8 cellular contexts compared by ENCODE assay signal in the genomic region with DNA sequence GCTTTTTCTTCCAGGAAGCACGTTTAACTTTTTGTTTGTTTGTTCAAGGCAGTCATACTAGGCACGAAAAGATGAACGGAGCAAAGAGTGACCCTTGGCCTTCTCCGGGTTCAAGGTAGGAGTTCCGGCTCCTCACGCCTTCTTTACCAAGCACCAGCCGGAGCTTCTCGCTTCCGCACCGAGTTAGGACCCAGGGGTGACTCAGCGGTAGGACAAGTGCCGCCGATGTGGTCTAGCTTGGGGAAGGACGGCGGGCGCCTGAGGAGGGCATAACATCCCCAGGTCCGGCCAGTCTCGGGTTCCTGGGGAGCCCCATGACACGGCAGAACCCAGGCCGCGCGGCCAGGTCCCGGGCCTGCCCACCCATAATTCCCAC. TPM values are rescaled to one million over a fixed set of nuclear protein-coding genes. Genes with fewer than 3 reads are reported as not detected.
DNase-seq lines count a peak whose midpoint lies in the region; ATAC-seq and TF ChIP-seq lines count a peak whose summit lies in the region.

No MANE protein-coding gene starts in this region.

- H3K27me3 ChIP-seq in WERI-Rb-1 (ENCODE audit: insufficient read depth, low read depth, severe bottlenecking) (no peaks in the 10 kb centered on the region), dorsolateral prefrontal cortex (no peaks in the 10 kb centered on the region)

- H3K27ac Mint-ChIP-seq in mesothelial cell of epicardium: peak overlapping the region; percentile 94
- H3K27ac Mint-ChIP-seq in stimulated activated naive B cell treated with anti-CD40 and anti-IgM and Interleukin-4, amounts not matched to agents 10 μg/mL and 1 μg/mL and 100 μg/mL, for 72 hours: peak overlapping the region; percentile 100

- H3K9me3 Mint-ChIP-seq in mesothelial cell of epicardium: no peaks in the 10 kb centered on the region
- no peaks in the 10 kb centered on the region for H3K9me3 Mint-ChIP-seq in stimulated activated naive B cell treated with anti-CD40 and anti-IgM and Interleukin-4, amounts not matched to agents 10 μg/mL and 1 μg/mL and 100 μg/mL, for 72 hours

- peak overlapping the region; percentile 94 for H3K4me3 ChIP-seq in Jurkat, Clone E6-1 (ENCODE audit: low read length)
- H3K4me3 ChIP-seq in WERI-Rb-1 (ENCODE audit: low read depth, low read length) (peak overlapping the region; percentile 81), dorsolateral prefrontal cortex (peak overlapping the region; percentile 70 to 99 (median 94))

- H3K27ac ChIP-seq in WERI-Rb-1: peak overlapping the region; percentile 32
- H3K27ac ChIP-seq in dorsolateral prefrontal cortex: peak overlapping the region in 41 of 59 donors; percentile 7 to 92 (median 80)

- intact Hi-C loops in dorsolateral prefrontal cortex (cut with DNase I): loop anchor here (1.0 to 10.0 kb wide), 3 partner anchors 57 to 311 kb away; partner anchors contain the start of genes ATXN7L2 (in 2 of the 2) and ELAPOR1 (in 1 of the 2)

- H3K9me3 ChIP-seq in WERI-Rb-1 (ENCODE audit: severe bottlenecking): no peaks in the 10 kb centered on the region

- H3K4me1 Mint-ChIP-seq in mesothelial cell of epicardium: peaks cover 30% of the 10 kb centered on the region
- H3K4me1 Mint-ChIP-seq in stimulated activated naive B cell treated with anti-CD40 and anti-IgM and Interleukin-4, amounts not matched to agents 10 μg/mL and 1 μg/mL and 100 μg/mL, for 72 hours: peaks cover 22 to 40% of the 10 kb centered on the region in 2 donors

- peak; percentile 32 for ATAC-seq in GM21723 (IDR thresholded peaks at IDR 0.05; ENCODE audit: unreplicated experiment)
- peak; percentile 58 to 62 for ATAC-seq in stimulated activated naive B cell treated with anti-CD40 and anti-IgM and Interleukin-4, amounts not matched to agents 10 μg/mL and 1 μg/mL and 100 μg/mL, for 72 hours (replicated peaks)

- peak overlapping the region; percentile 91 for H3K4me3 Mint-ChIP-seq in mesothelial cell of epicardium
- H3K4me3 Mint-ChIP-seq in stimulated activated naive B cell treated with anti-CD40 and anti-IgM and Interleukin-4, amounts not matched to agents 10 μg/mL and 1 μg/mL and 100 μg/mL, for 72 hours: peak overlapping the region; percentile 93 to 98

- TF ChIP-seq CTCF in WERI-Rb-1 (IDR thresholded peaks at IDR 0.05; ENCODE audit: low read depth, low read length): no peak
- TF ChIP-seq CTCF in dorsolateral prefrontal cortex (IDR thresholded peaks at IDR 0.05 in 54 of 56, conservative IDR thresholded peaks at IDR 0.05 in 2 of 56; ENCODE audit: low read depth in 1 of 56, partially characterized antibody in 56 of 56): no peak
- TF ChIP-seq CTCF in mesothelial cell of epicardium (IDR thresholded peaks at IDR 0.05; ENCODE audit: unreplicated experiment): no peak

- H3K27me3 Mint-ChIP-seq in mesothelial cell of epicardium (ENCODE audit: low read depth): no peaks in the 10 kb centered on the region
- H3K27me3 Mint-ChIP-seq in stimulated activated naive B cell treated with anti-CD40 and anti-IgM and Interleukin-4, amounts not matched to agents 10 μg/mL and 1 μg/mL and 100 μg/mL, for 72 hours: no peaks in the 10 kb centered on the region

- no peaks in the 10 kb centered on the region for H3K36me3 Mint-ChIP-seq in mesothelial cell of epicardium
- H3K36me3 Mint-ChIP-seq in stimulated activated naive B cell treated with anti-CD40 and anti-IgM and Interleukin-4, amounts not matched to agents 10 μg/mL and 1 μg/mL and 100 μg/mL, for 72 hours: peaks cover 20 to 36% of the 10 kb centered on the region in 2 donors

- DNase-seq in EL: peak; percentile 77
- peak; percentile 25 for DNase-seq in Jurkat, Clone E6-1 (ENCODE audit: low read depth, low spot score)
- DNase-seq in WERI-Rb-1: no peak
- peak in 2 of 10 donors; percentile 40 to 46 for DNase-seq in dorsolateral prefrontal cortex
- no peak for DNase-seq in mesothelial cell of epicardium (ENCODE audit: low spot score in 2 of 2, unreplicated experiment in 2 of 2)
- peak; percentile 57 for DNase-seq in stimulated activated naive B cell treated with anti-CD40 and anti-IgM and Interleukin-4, amounts not matched to agents 10 μg/mL and 1 μg/mL and 100 μg/mL, for 72 hours
- DNase-seq in NCI-H1436 treated with DMSO at 0.1 percent for 48 hours (lab: John Stamatoyannopoulos, UW): no peak

- peaks cover 7% of the 10 kb centered on the region for H3K36me3 ChIP-seq in WERI-Rb-1

RNA-seq across cellular contexts. Expression of gene PSMA5, which starts 0.4 kb away (rescaled TPM):
- polyA plus RNA-seq in Jurkat, Clone E6-1 (2012; ENCODE audit: insufficient read depth, insufficient read length): 303 TPM
- total RNA-seq in dorsolateral prefrontal cortex: 10 to 100 TPM; 25.5 to 74.2 (median 56.7) TPM
- 67.2 to 70.9 TPM (median 69.7 TPM) in 3 replicates for total RNA-seq in mesothelial cell of epicardium

RNA-seq across cellular contexts. Expression of gene SORT1, which starts 28.2 kb away (rescaled TPM):
- 19.1 TPM for polyA plus RNA-seq in Jurkat, Clone E6-1 (2012; ENCODE audit: insufficient read depth, insufficient read length)
- 100 to 1,000 TPM; 214 to 579 (median 329) TPM for total RNA-seq in dorsolateral prefrontal cortex
- 39.1 to 45.5 TPM (median 40.6 TPM) in 3 replicates for total RNA-seq in mesothelial cell of epicardium

RNA-seq across cellular contexts. Expression of gene SYPL2, which starts 40.5 kb away (rescaled TPM):
- polyA plus RNA-seq in Jurkat, Clone E6-1 (2012; ENCODE audit: insufficient read depth, insufficient read length): not detected
- 1 to 10 TPM in 90 of 120 experiments, under 1 TPM in 30; 0.36 to 6.8 (median 1.4) TPM for total RNA-seq in dorsolateral prefrontal cortex
- total RNA-seq in mesothelial cell of epicardium: 0.11 to 0.22 TPM (median 0.14 TPM) in 3 replicates

RNA-seq across cellular contexts. Expression of gene ATXN7L2, which starts 57.8 kb away (rescaled TPM):
- polyA plus RNA-seq in Jurkat, Clone E6-1 (2012; ENCODE audit: insufficient read depth, insufficient read length): 18.1 TPM
- total RNA-seq in dorsolateral prefrontal cortex: 10 to 100 TPM in 105 of 120 experiments, 1 to 10 TPM in 15; 6.6 to 31.7 (median 13.9) TPM
- 13.8 to 14.9 TPM (median 13.8 TPM) in 3 replicates for total RNA-seq in mesothelial cell of epicardium

Comparison
In these comparisons a context has a peak if more than half of its experiments do, and no peak if none do; other contexts are left out.
1. DNase-seq: peak in EL (single experiment), Jurkat, Clone E6-1 (single experiment) and stimulated activated naive B cell treated with anti-CD40 and anti-IgM and Interleukin-4, amounts not matched to agents 10 μg/mL and 1 μg/mL and 100 μg/mL, for 72 hours (single experiment); none in WERI-Rb-1 (single experiment), mesothelial cell of epicardium (0 of 2) and NCI-H1436 treated with DMSO at 0.1 percent for 48 hours (single experiment).
2. Peak in every context shown above with its lines, with median percentiles within 50 percentile points of each other: H3K4me3 ChIP-seq.